Comparison of ENCODE assay signal across 9 cellular contexts in the genomic region with DNA sequence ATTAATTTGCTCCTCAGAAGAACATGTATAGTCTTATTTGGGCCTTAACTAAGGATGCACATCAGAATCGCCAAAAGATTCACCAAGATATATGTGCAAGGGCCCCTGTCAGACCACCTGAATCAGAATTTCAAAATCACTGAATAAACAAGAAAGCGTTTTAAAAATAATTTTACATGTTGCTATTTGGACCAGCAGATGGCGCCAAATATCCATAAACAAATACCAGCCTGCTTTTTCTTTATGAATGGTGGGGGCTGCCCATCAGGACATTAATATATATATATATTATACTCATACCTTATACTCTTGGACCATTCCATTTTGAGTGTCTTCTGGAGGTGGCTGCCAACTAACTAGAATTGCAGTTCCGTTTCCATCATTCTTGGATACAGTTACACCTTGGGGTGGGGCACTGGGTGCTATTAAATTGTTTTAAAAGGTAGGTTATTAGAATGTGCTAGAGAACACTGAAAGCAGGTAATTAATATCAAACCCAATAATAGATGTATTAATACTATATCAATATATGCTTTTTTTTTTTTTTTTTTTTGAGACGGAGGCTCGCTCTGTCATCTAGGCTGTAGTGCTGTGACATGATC.
DNase-seq lines count a peak whose midpoint lies in the region; ATAC-seq, FAIRE-seq and TF ChIP-seq lines count a peak whose summit lies in the region.
"Had no signal": no experiment of that assay in that cellular context is flagged by ENCODE, and none has a peak within 500 bp of the region (broad histone marks: within the 10 kb centered on the region; RNA-seq: fewer than 3 reads in every experiment).

No MANE protein-coding gene starts in this region.

- H3K9me3 Mint-ChIP-seq in activated T-helper 17 cell treated with anti-CD3 and anti-CD28 coated beads, Interleukin-2, amount 50 U/mL, for 72 hours: no peaks in the 10 kb centered on the region

- FAIRE-seq in GM12892 (lab: Jason Lieb, UNC): no peak

- no peaks in the 10 kb centered on the region for H3K27me3 Mint-ChIP-seq in activated T-helper 17 cell treated with anti-CD3 and anti-CD28 coated beads, Interleukin-2, amount 50 U/mL, for 72 hours

- no peaks in the 10 kb centered on the region for H3K79me2 ChIP-seq in GM23248 (ENCODE audit: insufficient read depth)

- H3K27ac ChIP-seq in GM23248: no peak overlapping the region
- H3K27ac ChIP-seq: BLaER1 treated with 17β-estradiol and CSF1 and Interleukin-3, amounts not matched to agents 10 nM and 100 nM had no signal

- H3K9me2 ChIP-seq in GM23248 (ENCODE audit: insufficient read depth): no peaks in the 10 kb centered on the region

- no peak for ATAC-seq in activated T-helper 17 cell treated with anti-CD3 and anti-CD28 coated beads, Interleukin-2, amount 50 U/mL, for 72 hours (replicated peaks)

- no peaks in the 10 kb centered on the region for H3K36me3 ChIP-seq in GM23248 (ENCODE audit: low read depth)

- no peak overlapping the region for H3K9ac ChIP-seq in GM23248
- H3K9ac ChIP-seq: BLaER1 treated with 17β-estradiol and CSF1 and Interleukin-3, amounts not matched to agents 10 nM and 100 nM had no signal

- no peak for TF ChIP-seq POLR2A in GM12892 (IDR thresholded peaks at IDR 0.05; ENCODE audit: low read depth, low read length)

- in situ Hi-C loops in GM23248 (cut with MboI): loop anchor here (25.0 kb wide), 2 partner anchors 703 to 828 kb away; no protein-coding TSS in a partner anchor

- H3K9me3 ChIP-seq in GM23248 (ENCODE audit: low read depth): no peaks in the 10 kb centered on the region
- H3K9me3 ChIP-seq: BLaER1 treated with 17β-estradiol and CSF1 and Interleukin-3, amounts not matched to agents 10 nM and 100 nM had no signal

- TF ChIP-seq CTCF in fibroblast of pulmonary artery (IDR thresholded peaks at IDR 0.05; ENCODE audit: low read length, missing control alignments): peak; percentile 40
- TF ChIP-seq CTCF in retinal pigment epithelial cell (conservative IDR thresholded peaks at IDR 0.05; ENCODE audit: low read depth, low read length): peak; percentile 51

- H3K36me3 Mint-ChIP-seq in activated T-helper 17 cell treated with anti-CD3 and anti-CD28 coated beads, Interleukin-2, amount 50 U/mL, for 72 hours (ENCODE audit: low read depth): no peaks in the 10 kb centered on the region

- peaks cover 4% of the 10 kb centered on the region for H3K4me1 ChIP-seq in GM23248 (ENCODE audit: insufficient read depth)

- no peak overlapping the region for H3K4me2 ChIP-seq in GM23248 (ENCODE audit: unreplicated experiment)
- H3K4me2 ChIP-seq: BLaER1 treated with 17β-estradiol and CSF1 and Interleukin-3, amounts not matched to agents 10 nM and 100 nM had no signal

- WGBS in GM23248 (ENCODE audit: low coverage in 1 of 2, low lambda C conversion rate in 2 of 2, missing lambda C conversion rate in 2 of 2), 2 experiments: 52 to 57% methylated on average over 5 to 6 of the region's 6 CpGs

- H3F3A ChIP-seq in GM23248 (ENCODE audit: insufficient read depth): no peaks in the 10 kb centered on the region

- DNase-seq in NCI-H1105 treated with DMSO at 0.1 percent for 48 hours (lab: John Stamatoyannopoulos, UW): peak; percentile 21
- DNase-seq in NCI-H1105 (lab: John Stamatoyannopoulos, UW): no peak
- DNase-seq in GM23248: peak; percentile 62
- DNase-seq in SK-N-DZ (ENCODE audit: low spot score): peak; percentile 30
- DNase-seq in fibroblast of pulmonary artery (ENCODE audit: low read depth): peak; percentile 72
- DNase-seq in retinal pigment epithelial cell (ENCODE audit: low read depth): no peak
- DNase-seq in GM12892 (ENCODE audit: insufficient read length): no peak

- no peak overlapping the region for H2AFZ ChIP-seq in GM23248

- no peak overlapping the region for H3K4me3 ChIP-seq in GM23248
- no peak overlapping the region for H3K4me3 ChIP-seq in fibroblast of pulmonary artery (replicated peaks; ENCODE audit: low read depth, low read length)
- H3K4me3 ChIP-seq in retinal pigment epithelial cell (ENCODE audit: low read length): no peak overlapping the region
- H3K4me3 ChIP-seq: BLaER1 treated with 17β-estradiol and CSF1 and Interleukin-3, amounts not matched to agents 10 nM and 100 nM had no signal

- H4K20me1 ChIP-seq in GM23248 (ENCODE audit: insufficient read depth): no peaks in the 10 kb centered on the region
- H4K20me1 ChIP-seq: BLaER1 treated with 17β-estradiol and CSF1 and Interleukin-3, amounts not matched to agents 10 nM and 100 nM had no signal

- no peak overlapping the region for H3K4me3 Mint-ChIP-seq in activated T-helper 17 cell treated with anti-CD3 and anti-CD28 coated beads, Interleukin-2, amount 50 U/mL, for 72 hours

- H3K4me1 Mint-ChIP-seq in activated T-helper 17 cell treated with anti-CD3 and anti-CD28 coated beads, Interleukin-2, amount 50 U/mL, for 72 hours: no peaks in the 10 kb centered on the region

- no peak overlapping the region for H3K27ac Mint-ChIP-seq in activated T-helper 17 cell treated with anti-CD3 and anti-CD28 coated beads, Interleukin-2, amount 50 U/mL, for 72 hours

- no peaks in the 10 kb centered on the region for H3K27me3 ChIP-seq in GM23248 (replicated peaks; ENCODE audit: insufficient read depth)
- H3K27me3 ChIP-seq: BLaER1 treated with 17β-estradiol and CSF1 and Interleukin-3, amounts not matched to agents 10 nM and 100 nM had no signal

Comparison
In these comparisons a context has a peak if more than half of its experiments do, and no peak if none do; other contexts are left out.
1. DNase-seq: peak in NCI-H1105 treated with DMSO at 0.1 percent for 48 hours (single experiment), GM23248 (single experiment), SK-N-DZ (single experiment) and fibroblast of pulmonary artery (single experiment); none in NCI-H1105 (single experiment), retinal pigment epithelial cell (single experiment) and GM12892 (single experiment).